8 cellular contexts compared by ENCODE assay signal in the genomic region with DNA sequence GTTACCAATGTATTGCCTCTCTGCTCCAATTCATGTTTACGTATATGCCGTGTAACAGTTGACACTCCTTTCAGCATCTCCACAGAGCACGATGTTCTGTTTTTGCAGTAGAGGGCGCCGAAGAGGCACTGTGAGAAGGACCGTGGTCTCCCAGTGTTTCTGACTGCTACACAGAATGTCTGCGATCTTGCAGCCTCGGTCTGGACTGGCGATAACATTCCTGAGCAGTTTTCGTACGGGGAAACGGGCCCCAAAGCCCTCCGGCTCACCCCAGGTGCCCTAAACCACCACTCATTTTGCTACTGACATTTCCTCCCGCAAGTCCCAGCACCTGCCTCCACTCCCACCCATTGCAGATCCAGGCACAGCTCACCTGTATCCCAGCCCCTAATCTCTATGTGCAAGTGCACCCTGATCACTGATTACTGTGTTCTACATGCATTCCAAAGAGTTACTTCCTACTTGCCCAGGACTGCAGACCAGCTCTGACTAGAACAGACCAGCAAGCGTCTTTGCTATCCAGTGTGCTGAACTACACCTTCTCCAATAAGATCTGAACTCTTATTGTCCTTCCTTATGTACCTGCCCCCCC. TPM values are rescaled to one million over a fixed set of nuclear protein-coding genes. Genes with fewer than 3 reads are reported as not detected.
DNase-seq lines count a peak whose midpoint lies in the region; ATAC-seq lines count a peak whose summit lies in the region.

No MANE protein-coding gene starts in this region.

- H3K9me3 Mint-ChIP-seq in naive B cell, result peaks cover 0 to 7% (median 4%) of the 10 kb centered on the region in 7 donors

- ATAC-seq in GM18508 (IDR thresholded peaks at IDR 0.05; ENCODE audit: insufficient read depth, unreplicated experiment) (peak; percentile 90), HG02970 (IDR thresholded peaks at IDR 0.05; ENCODE audit: low FRiP score, unreplicated experiment) (peak; percentile 71), esophagus mucosa (peak; percentile 84), naive B cell (ENCODE audit: low read depth in 2 of 2) (peak; percentile 75 to 84)

- DNase-seq in AG08395 (ENCODE audit: low spot score) (peak; percentile 50), NCI-H526 (lab: John Stamatoyannopoulos, UW) (peak; percentile 41 to 86), naive B cell (peak; percentile 24), substantia nigra (lab: John Stamatoyannopoulos, UW) (peak in 38 of 49 donors; percentile 0 to 63 (median 24))
- peak; percentile 69 for DNase-seq in activated CD8-positive, alpha-beta memory T cell treated with anti-CD3 and anti-CD28 coated beads, Interleukin-2, amount 50 U/mL, for 48 hours

- peaks cover 9 to 17% (median 16%) of the 10 kb centered on the region in 3 donors for H3K4me1 Mint-ChIP-seq in naive B cell

- H3K27ac Mint-ChIP-seq in naive B cell, result no peak overlapping the region

- peak overlapping the region in 4 of 8 donors; percentile 19 to 69 (median 40) for H3K4me3 Mint-ChIP-seq in naive B cell

- no peaks in the 10 kb centered on the region for H3K36me3 Mint-ChIP-seq in naive B cell

- H3K27me3 Mint-ChIP-seq in naive B cell, result peaks cover 5 to 25% (median 9%) of the 10 kb centered on the region in 3 donors

- H3K27ac ChIP-seq in substantia nigra (ENCODE audit: low read depth, low read length, poor library complexity, severe bottlenecking), result no peak overlapping the region

RNA-seq across cellular contexts. Expression of gene NFXL1, which starts 12.4 kb away (rescaled TPM):
- 9.7 TPM for total RNA-seq in esophagus mucosa
- polyA plus RNA-seq in naive B cell (ENCODE audit: low read depth in 6 of 6), result 1 to 10 TPM in 5 of 6 donors, under 1 TPM in 1; 0.45 to 9.8 (median 7.3) TPM
